27 cellular contexts compared by ENCODE assay signal in genomic region chr3:19632099-19633074, GRCh38.
"Had no signal": no experiment of that assay in that cellular context is flagged by ENCODE, and none has a peak within 500 bp of the region (broad histone marks: within the 10 kb centered on the region; RNA-seq: fewer than 3 reads in every experiment).

No MANE protein-coding gene starts in this region.

- FAIRE-seq: frontal cortex, kidney had no signal

- H3K9me3 ChIP-seq: adrenal gland, body of pancreas, colonic mucosa, ovary, right lobe of liver, uterus had no signal

- H3K27ac Mint-ChIP-seq: activated naive CD8-positive, alpha-beta T cell treated with anti-CD3 and anti-CD28 coated beads for 36 hours; immature natural killer cell; natural killer cell; progenitor cell of endocrine pancreas; stimulated activated naive CD8-positive, alpha-beta T cell treated with anti-CD3 and anti-CD28 coated beads, Interleukin-15, Interleukin-2, amounts not matched to agents 100 ng/mL and 50 ng/mL, for 24 hours; type B pancreatic cell had no signal

- H3K4me1 Mint-ChIP-seq: activated naive CD8-positive, alpha-beta T cell treated with anti-CD3 and anti-CD28 coated beads for 36 hours; immature natural killer cell; natural killer cell had no signal

- H3K27me3 ChIP-seq: adrenal gland, body of pancreas, cardiac muscle cell, colonic mucosa, ovary, right lobe of liver, uterus had no signal

- ATAC-seq: body of pancreas, left colon, natural killer cell, right lobe of liver had no signal

- H3K27me3 Mint-ChIP-seq: progenitor cell of endocrine pancreas, type B pancreatic cell had no signal

- H3K4me3 ChIP-seq: adrenal gland, body of pancreas, cardiac muscle cell, colonic mucosa, ovary, right lobe of liver, uterus had no signal

- DNase-seq: activated CD4-positive, alpha-beta T cell treated with anti-CD3 and anti-CD28 coated beads for 48 hours; activated CD4-positive, alpha-beta T cell treated with anti-CD3 and anti-CD28 coated beads, Interleukin-2, amount 50 U/mL, for 48 hours; activated CD8-positive, alpha-beta memory T cell treated with anti-CD3 and anti-CD28 coated beads for 24 hours; activated effector memory CD4-positive, alpha-beta T cell treated with Interleukin-2 at 50 U/mL for 16 hours; activated naive CD4-positive, alpha-beta T cell treated with Interleukin-2 at 50 U/mL for 16 hours; activated naive CD8-positive, alpha-beta T cell treated with anti-CD3 and anti-CD28 coated beads for 36 hours; adrenal gland; aorta; body of pancreas; cerebellar nuclear complex; colonic mucosa; effector CD8-positive, alpha-beta T cell; glutamatergic neuron; immature natural killer cell; kidney; left colon; natural killer cell; ovary; right lobe of liver; stimulated activated CD4-positive, alpha-beta T cell treated with anti-CD3 and anti-CD28 coated beads, Interleukin-2, amount 100 ng/mL, for 48 hours; substantia nigra; uterus had no signal

- H3K4me1 ChIP-seq: adrenal gland, body of pancreas, colonic mucosa, right lobe of liver, uterus had no signal

- H3K4me3 Mint-ChIP-seq: activated naive CD8-positive, alpha-beta T cell treated with anti-CD3 and anti-CD28 coated beads for 36 hours; immature natural killer cell; natural killer cell; stimulated activated naive CD8-positive, alpha-beta T cell treated with anti-CD3 and anti-CD28 coated beads, Interleukin-15, Interleukin-2, amounts not matched to agents 100 ng/mL and 50 ng/mL, for 24 hours; type B pancreatic cell had no signal

- H3K36me3 Mint-ChIP-seq: activated naive CD8-positive, alpha-beta T cell treated with anti-CD3 and anti-CD28 coated beads for 36 hours; immature natural killer cell; natural killer cell; type B pancreatic cell had no signal

- H3K9me3 Mint-ChIP-seq: activated naive CD8-positive, alpha-beta T cell treated with anti-CD3 and anti-CD28 coated beads for 36 hours; type B pancreatic cell had no signal

- H3K27ac ChIP-seq: adrenal gland, body of pancreas, cardiac muscle cell, colonic mucosa, ovary, right lobe of liver, uterus had no signal

- H3K36me3 ChIP-seq: adrenal gland, cardiac muscle cell, colonic mucosa, ovary, right lobe of liver, uterus had no signal
